ENCODE assay signal across 16 cellular contexts in genomic region chr17:75850928-75851692, GRCh38. TPM values are rescaled to one million over a fixed set of nuclear protein-coding genes. Genes with fewer than 3 reads are reported as not detected.
DNase-seq lines count a peak whose midpoint lies in the region; ATAC-seq and TF ChIP-seq lines count a peak whose summit lies in the region.
"Had no signal": no experiment of that assay in that cellular context is flagged by ENCODE, and none has a peak within 500 bp of the region (broad histone marks: within the 10 kb centered on the region; RNA-seq: fewer than 3 reads in every experiment).

No MANE protein-coding gene starts in this region.

- no peak for DNase-seq in activated naive CD8-positive, alpha-beta T cell treated with anti-CD3 and anti-CD28 coated beads, Interleukin-2, amount 50 U/mL, for 24 hours
- DNase-seq in esophagus muscularis mucosa (ENCODE audit: extremely low spot score) (no peak), suprapubic skin (ENCODE audit: low spot score in 2 of 2) (no peak), natural killer cell (no peak), vagina (ENCODE audit: extremely low spot score in 2 of 2) (no peak), activated gamma-delta T cell treated with Interleukin-2 at 50 U/mL for 16 hours (no peak)
- DNase-seq: activated naive CD4-positive, alpha-beta T cell treated with anti-CD3 and anti-CD28 coated beads for 36 hours; colonic mucosa; HFFc6; NCI-H1694 treated with DMSO at 0.1 percent for 48 hours; NCI-H510A; SW 1271 had no signal

- no peaks in the 10 kb centered on the region for H3K27me3 Mint-ChIP-seq in activated naive CD8-positive, alpha-beta T cell
- H3K27me3 Mint-ChIP-seq in activated naive CD8-positive, alpha-beta T cell treated with anti-CD3 and anti-CD28 coated beads, Interleukin-2, amount 50 U/mL, for 24 hours = no peaks in the 10 kb centered on the region
- H3K27me3 Mint-ChIP-seq in nephron (ENCODE audit: low read depth) (no peaks in the 10 kb centered on the region), natural killer cell (ENCODE audit: low read depth in 2 of 2) (no peaks in the 10 kb centered on the region)
- H3K27me3 Mint-ChIP-seq: memory B cell had no signal

- H3K9me3 Mint-ChIP-seq in activated naive CD8-positive, alpha-beta T cell (ENCODE audit: low read depth) = no peaks in the 10 kb centered on the region
- H3K9me3 Mint-ChIP-seq in activated naive CD8-positive, alpha-beta T cell treated with anti-CD3 and anti-CD28 coated beads, Interleukin-2, amount 50 U/mL, for 24 hours = no peaks in the 10 kb centered on the region
- no peaks in the 10 kb centered on the region for H3K9me3 Mint-ChIP-seq in nephron
- H3K9me3 Mint-ChIP-seq in natural killer cell = no peaks in the 10 kb centered on the region
- H3K9me3 Mint-ChIP-seq: activated naive CD4-positive, alpha-beta T cell treated with anti-CD3 and anti-CD28 coated beads for 36 hours; HFFc6; memory B cell had no signal

- TF ChIP-seq POLR2A in esophagus muscularis mucosa (IDR thresholded peaks at IDR 0.05; ENCODE audit: low read depth) (no peak), suprapubic skin (IDR thresholded peaks at IDR 0.05) (no peak), vagina (IDR thresholded peaks at IDR 0.05) (no peak)

- H3K27me3 ChIP-seq in esophagus muscularis mucosa (no peaks in the 10 kb centered on the region), suprapubic skin (no peaks in the 10 kb centered on the region), vagina (no peaks in the 10 kb centered on the region)
- H3K27me3 ChIP-seq: colonic mucosa had no signal

- TF ChIP-seq CTCF in esophagus muscularis mucosa (IDR thresholded peaks at IDR 0.05) = no peak
- no peak for TF ChIP-seq CTCF in nephron (IDR thresholded peaks at IDR 0.05; ENCODE audit: unreplicated experiment in 3 of 3)
- TF ChIP-seq CTCF in suprapubic skin (IDR thresholded peaks at IDR 0.05) = no peak
- TF ChIP-seq CTCF in natural killer cell (IDR thresholded peaks at IDR 0.05) = no peak
- TF ChIP-seq CTCF in vagina (IDR thresholded peaks at IDR 0.05) = no peak

- WGBS in esophagus muscularis mucosa = 84% methylated on average over 12 of the region's 12 CpGs
- 86% methylated on average over 12 of the region's 12 CpGs for WGBS in suprapubic skin

- TF ChIP-seq EP300 in esophagus muscularis mucosa (IDR thresholded peaks at IDR 0.05) (no peak), suprapubic skin (IDR thresholded peaks at IDR 0.05) (no peak)

- peaks cover 44 to 69% (median 66%) of the 10 kb centered on the region in 4 donors for H3K36me3 ChIP-seq in esophagus muscularis mucosa
- H3K36me3 ChIP-seq in suprapubic skin = peaks cover 57% of the 10 kb centered on the region
- H3K36me3 ChIP-seq in vagina = peaks cover 8 to 59% of the 10 kb centered on the region in 2 donors

- no peak overlapping the region for H3K4me3 Mint-ChIP-seq in activated naive CD8-positive, alpha-beta T cell
- H3K4me3 Mint-ChIP-seq in activated naive CD8-positive, alpha-beta T cell treated with anti-CD3 and anti-CD28 coated beads, Interleukin-2, amount 50 U/mL, for 24 hours = no peak overlapping the region
- H3K4me3 Mint-ChIP-seq in nephron = peak overlapping the region in 2 of 3 experiments; percentile 39 to 51
- H3K4me3 Mint-ChIP-seq in natural killer cell = no peak overlapping the region
- H3K4me3 Mint-ChIP-seq: activated naive CD4-positive, alpha-beta T cell treated with anti-CD3 and anti-CD28 coated beads for 36 hours; HFFc6; memory B cell had no signal

- no peak overlapping the region for H3K4me3 ChIP-seq in esophagus muscularis mucosa
- H3K4me3 ChIP-seq in suprapubic skin = no peak overlapping the region
- no peak overlapping the region for H3K4me3 ChIP-seq in vagina
- H3K4me3 ChIP-seq: colonic mucosa had no signal

- H3K27ac Mint-ChIP-seq in activated naive CD8-positive, alpha-beta T cell = peak overlapping the region; percentile 70
- H3K27ac Mint-ChIP-seq in activated naive CD8-positive, alpha-beta T cell treated with anti-CD3 and anti-CD28 coated beads, Interleukin-2, amount 50 U/mL, for 24 hours = no peak overlapping the region
- H3K27ac Mint-ChIP-seq in nephron (no peak overlapping the region), natural killer cell (no peak overlapping the region)
- H3K27ac Mint-ChIP-seq: activated naive CD4-positive, alpha-beta T cell treated with anti-CD3 and anti-CD28 coated beads for 36 hours; HFFc6; memory B cell had no signal

- H3K4me1 Mint-ChIP-seq in activated naive CD8-positive, alpha-beta T cell (ENCODE audit: low read depth) = peaks cover 27% of the 10 kb centered on the region
- peaks cover 21% of the 10 kb centered on the region for H3K4me1 Mint-ChIP-seq in activated naive CD8-positive, alpha-beta T cell treated with anti-CD3 and anti-CD28 coated beads, Interleukin-2, amount 50 U/mL, for 24 hours
- H3K4me1 Mint-ChIP-seq in nephron (peaks cover 24% of the 10 kb centered on the region), natural killer cell (peaks cover 5 to 18% of the 10 kb centered on the region in 2 donors)

- H3K36me3 Mint-ChIP-seq in activated naive CD8-positive, alpha-beta T cell = no peaks in the 10 kb centered on the region
- H3K36me3 Mint-ChIP-seq in activated naive CD8-positive, alpha-beta T cell treated with anti-CD3 and anti-CD28 coated beads, Interleukin-2, amount 50 U/mL, for 24 hours (ENCODE audit: low read depth) = peaks cover 5% of the 10 kb centered on the region
- H3K36me3 Mint-ChIP-seq in nephron (ENCODE audit: low read depth) = peaks cover 30% of the 10 kb centered on the region
- no peaks in the 10 kb centered on the region for H3K36me3 Mint-ChIP-seq in natural killer cell

- no peak for ATAC-seq in activated naive CD8-positive, alpha-beta T cell treated with anti-CD3 and anti-CD28 coated beads, Interleukin-2, amount 50 U/mL, for 24 hours
- ATAC-seq in natural killer cell = no peak

- H3K9me3 ChIP-seq in esophagus muscularis mucosa (no peaks in the 10 kb centered on the region), suprapubic skin (no peaks in the 10 kb centered on the region), vagina (no peaks in the 10 kb centered on the region)
- H3K9me3 ChIP-seq: colonic mucosa had no signal

- peaks cover 80 to 86% (median 84%) of the 10 kb centered on the region in 4 donors for H3K4me1 ChIP-seq in esophagus muscularis mucosa
- H3K4me1 ChIP-seq in suprapubic skin = peaks cover 65% of the 10 kb centered on the region
- H3K4me1 ChIP-seq in vagina = peaks cover 68% of the 10 kb centered on the region

- peak overlapping the region; percentile 17 to 71 (median 32) for H3K27ac ChIP-seq in esophagus muscularis mucosa (replicated peaks in 1 of 4)
- H3K27ac ChIP-seq in suprapubic skin = peak overlapping the region; percentile 21
- no peak overlapping the region for H3K27ac ChIP-seq in vagina
- H3K27ac ChIP-seq: colonic mucosa, parathyroid adenoma had no signal

- intact Hi-C loops in esophagus muscularis mucosa (cut with DNase I) = loop anchor here (2.0 kb wide), 1 partner anchor 46 kb away; the partner anchor contains the start of gene TRIM65
- intact Hi-C loops in natural killer cell (cut with micrococcal nuclease) = no loop called here
- intact Hi-C loops in vagina (cut with DNase I) = no loop called here

RNA-seq across cellular contexts. Expression of gene WBP2, which starts 4.0 kb away (rescaled TPM):
- total RNA-seq in esophagus muscularis mucosa (10 to 100 TPM; 48.2 to 95.8 (median 85.2) TPM), suprapubic skin (10 to 100 TPM; 64.9 to 99.4 (median 76.9) TPM), natural killer cell (100 to 1,000 TPM in 1 of 3 donors, 10 to 100 TPM in 2; 81.1 to 106 (median 95.2) TPM), vagina (54.3 TPM)

RNA-seq across cellular contexts. Expression of gene UNC13D, which starts 6.9 kb away (rescaled TPM):
- total RNA-seq in esophagus muscularis mucosa = 1 to 10 TPM; 5.9 to 10.0 (median 9.0) TPM
- 10 to 100 TPM in 1 of 4 donors, 1 to 10 TPM in 3; 5.2 to 21.0 (median 7.2) TPM for total RNA-seq in suprapubic skin
- total RNA-seq in natural killer cell = 100 to 1,000 TPM; 269 to 279 (median 277) TPM
- total RNA-seq in vagina = 32.7 TPM

RNA-seq across cellular contexts. Expression of gene TRIM47, which starts 27.3 kb away (rescaled TPM):
- total RNA-seq in esophagus muscularis mucosa (100 to 1,000 TPM in 1 of 4 donors, 10 to 100 TPM in 3; 67.8 to 147 (median 81.9) TPM), suprapubic skin (10 to 100 TPM; 22.8 to 43.1 (median 27.7) TPM), natural killer cell (1 to 10 TPM; 1.2 to 2.5 (median 2.0) TPM), vagina (63.3 TPM)

RNA-seq across cellular contexts. Expression of gene TRIM65, which starts 45.6 kb away (rescaled TPM):
- total RNA-seq in esophagus muscularis mucosa = 10 to 100 TPM; 13.3 to 36.4 (median 27.4) TPM
- 10 to 100 TPM; 22.5 to 44.6 (median 32.1) TPM for total RNA-seq in suprapubic skin
- total RNA-seq in natural killer cell = 10 to 100 TPM; 19.2 to 26.9 (median 22.5) TPM
- 59.9 TPM for total RNA-seq in vagina

RNA-seq across cellular contexts. Expression of gene MRPL38, which starts 53.6 kb away (rescaled TPM):
- 10 to 100 TPM; 32.5 to 61.7 (median 44.1) TPM for total RNA-seq in esophagus muscularis mucosa
- 100 to 1,000 TPM in 1 of 4 donors, 10 to 100 TPM in 3; 41.7 to 113 (median 50.2) TPM for total RNA-seq in suprapubic skin
- 100 to 1,000 TPM in 1 of 3 donors, 10 to 100 TPM in 2; 68.6 to 110 (median 96.7) TPM for total RNA-seq in natural killer cell
- 67.8 TPM for total RNA-seq in vagina

Comparison
In these comparisons a context has a peak if more than half of its experiments do, and no peak if none do; other contexts are left out.
1. H3K4me3 Mint-ChIP-seq: peak in nephron (2 of 3); none in activated naive CD8-positive, alpha-beta T cell (single experiment), activated naive CD8-positive, alpha-beta T cell treated with anti-CD3 and anti-CD28 coated beads, Interleukin-2, amount 50 U/mL, for 24 hours (single experiment) and natural killer cell (single experiment).
2. RNA of gene TRIM47, which starts 27.3 kb away (total RNA-seq): 67.8 to 147 TPM in esophagus muscularis mucosa, 63.3 TPM in vagina (single experiment) and 22.8 to 43.1 TPM in suprapubic skin; 1.2 to 2.5 TPM in natural killer cell; every median in the first group is over 4 times any median in the second.